10 cellular contexts compared by ENCODE assay signal in genomic region chr19:35006342-35006998, GRCh38. TPM values are rescaled to one million over a fixed set of nuclear protein-coding genes. Genes with fewer than 3 reads are reported as not detected.
DNase-seq lines count a peak whose midpoint lies in the region; ATAC-seq and TF ChIP-seq lines count a peak whose summit lies in the region.
"Had no signal": no experiment of that assay in that cellular context is flagged by ENCODE, and none has a peak within 500 bp of the region (broad histone marks: within the 10 kb centered on the region; RNA-seq: fewer than 3 reads in every experiment).

No MANE protein-coding gene starts in this region.

- no peak overlapping the region for H3K27ac ChIP-seq in CD4-positive, alpha-beta T cell (ENCODE audit: low read depth, low read length)
- H3K27ac ChIP-seq: SJSA1 had no signal

- H3K4me3 ChIP-seq in cardiac fibroblast (replicated peaks in 1 of 2; ENCODE audit: low read depth in 2 of 2, low read length in 2 of 2): no peak overlapping the region
- H3K4me3 ChIP-seq: SJSA1 had no signal

- H3K36me3 Mint-ChIP-seq in CD4-positive, alpha-beta T cell (ENCODE audit: low read depth): peaks cover 72% of the 10 kb centered on the region
- H3K36me3 Mint-ChIP-seq in naive thymus-derived CD8-positive, alpha-beta T cell: peaks cover 0 to 75% (median 19%) of the 10 kb centered on the region in 3 donors

- no peak for ATAC-seq in CD4-positive, alpha-beta T cell (ENCODE audit: poor library complexity)
- no peak for ATAC-seq in naive thymus-derived CD8-positive, alpha-beta T cell
- ATAC-seq in HG02623 (IDR thresholded peaks at IDR 0.05; ENCODE audit: unreplicated experiment): no peak
- no peak for ATAC-seq in HG03097 (IDR thresholded peaks at IDR 0.05; ENCODE audit: low FRiP score, unreplicated experiment)

- no peak for DNase-seq in CD4-positive, alpha-beta T cell
- DNase-seq in HT1080 (ENCODE audit: low read depth) (peak; percentile 67), cardiac fibroblast (ENCODE audit: low read depth in 2 of 2) (peak; percentile 81 to 90), DMS114 treated with DMSO at 0.1 percent for 48 hours (lab: John Stamatoyannopoulos, UW; ENCODE audit: unreplicated experiment) (no peak), GM20000 (ENCODE audit: low spot score) (no peak)
- DNase-seq in naive thymus-derived CD8-positive, alpha-beta T cell: no peak
- DNase-seq: amygdala had no signal

- no peaks in the 10 kb centered on the region for H3K27me3 Mint-ChIP-seq in CD4-positive, alpha-beta T cell
- no peaks in the 10 kb centered on the region for H3K27me3 Mint-ChIP-seq in naive thymus-derived CD8-positive, alpha-beta T cell

- intact Hi-C loops in CD4-positive, alpha-beta T cell (cut with DNase I, micrococcal nuclease): loop anchor here in 1 of 2 experiments (10.0 kb wide), 1 partner anchor 332 kb away; the partner anchor contains the start of genes SCGB2B2 and ZNF302

- peaks cover 65% of the 10 kb centered on the region for H3K4me1 Mint-ChIP-seq in CD4-positive, alpha-beta T cell (ENCODE audit: low read depth)
- H3K4me1 Mint-ChIP-seq in naive thymus-derived CD8-positive, alpha-beta T cell: peaks cover 38 to 79% (median 70%) of the 10 kb centered on the region in 4 donors

- no peaks in the 10 kb centered on the region for H3K9me3 Mint-ChIP-seq in CD4-positive, alpha-beta T cell
- H3K9me3 Mint-ChIP-seq in naive thymus-derived CD8-positive, alpha-beta T cell: no peaks in the 10 kb centered on the region

- POLR2A ChIA-PET in CD4-positive, alpha-beta T cell (lab: Charles Lee): interaction anchor here (0.5 to 11.9 kb wide), 4 partner anchors 7 to 31 kb away, joined by 3 to 205 read pairs (median 4); partner anchors contain the start of gene GRAMD1A
- POLR2A ChIA-PET in naive thymus-derived CD8-positive, alpha-beta T cell (lab: Charles Lee): interaction anchor here (0.5 to 49.8 kb wide), 4 partner anchors 1 to 622 kb away, joined by 3 to 1459 read pairs (median 733); partner anchors contain the start of genes GRAMD1A and ZNF792

- H3K27ac Mint-ChIP-seq in CD4-positive, alpha-beta T cell: peak overlapping the region; percentile 75
- peak overlapping the region; percentile 54 to 83 (median 80) for H3K27ac Mint-ChIP-seq in naive thymus-derived CD8-positive, alpha-beta T cell

- H3K27me3 ChIP-seq in CD4-positive, alpha-beta T cell (ENCODE audit: control insufficient read depth, insufficient read depth, low read length): no peaks in the 10 kb centered on the region
- H3K27me3 ChIP-seq: SJSA1 had no signal

- H3K4me3 Mint-ChIP-seq in CD4-positive, alpha-beta T cell: peak overlapping the region; percentile 3
- H3K4me3 Mint-ChIP-seq in naive thymus-derived CD8-positive, alpha-beta T cell: peak overlapping the region in 1 of 10 donors; percentile 51

- no peak for TF ChIP-seq CTCF in CD4-positive, alpha-beta T cell (IDR thresholded peaks at IDR 0.05)
- no peak for TF ChIP-seq CTCF in cardiac fibroblast (IDR thresholded peaks at IDR 0.05; ENCODE audit: low read depth, low read length)
- no peak for TF ChIP-seq CTCF in GM20000 (IDR thresholded peaks at IDR 0.05; ENCODE audit: extremely low read depth, missing control alignments)

- CTCF ChIA-PET in CD4-positive, alpha-beta T cell (lab: Charles Lee): interaction anchor here (1.5 kb wide), 1 partner anchor 38 kb away, joined by 3 read pairs; no protein-coding TSS in a partner anchor

- H3K9me3 ChIP-seq in CD4-positive, alpha-beta T cell (ENCODE audit: control insufficient read depth, low read length): no peaks in the 10 kb centered on the region
- H3K9me3 ChIP-seq: SJSA1 had no signal

RNA-seq across cellular contexts. Expression of gene GRAMD1A, which starts 6.3 kb away (rescaled TPM):
- 100 to 1,000 TPM; 221 to 229 TPM for total RNA-seq in CD4-positive, alpha-beta T cell
- 35.1 and 63.9 TPM in 2 replicates for total RNA-seq in HT1080 (2014; rRNA removed; shearing (Covaris generic))
- polyA plus RNA-seq in HT1080 (2015; cell fraction: cytosol; rRNA removed): 63.8 and 64.4 TPM in 2 replicates
- polyA plus RNA-seq in HT1080 (2015; cell fraction: nucleus; rRNA removed): 85.1 and 95.0 TPM in 2 replicates
- 100 to 1,000 TPM; 317 to 335 TPM for total RNA-seq in naive thymus-derived CD8-positive, alpha-beta T cell
- polyA plus RNA-seq in naive thymus-derived CD8-positive, alpha-beta T cell: 10 to 100 TPM; 29.5 to 77.0 (median 42.0) TPM

RNA-seq across cellular contexts. Expression of gene SCN1B, which starts 23.8 kb away (rescaled TPM):
- total RNA-seq in CD4-positive, alpha-beta T cell: 1 to 10 TPM; 1.4 to 2.3 TPM
- total RNA-seq in HT1080 (2014; rRNA removed; shearing (Covaris generic)): 9.3 and 13.5 TPM in 2 replicates
- polyA plus RNA-seq in HT1080 (2015; cell fraction: cytosol; rRNA removed): 9.8 and 11.4 TPM in 2 replicates
- 6.9 and 9.7 TPM in 2 replicates for polyA plus RNA-seq in HT1080 (2015; cell fraction: nucleus; rRNA removed)
- 1 to 10 TPM; 1.6 to 2.1 TPM for total RNA-seq in naive thymus-derived CD8-positive, alpha-beta T cell
- under 1 TPM in 2 of 3 donors, not detected in 1; 0.27 to 0.28 TPM for polyA plus RNA-seq in naive thymus-derived CD8-positive, alpha-beta T cell

RNA-seq across cellular contexts. Expression of gene HPN, which starts 35.1 kb away (rescaled TPM):
- not detected for total RNA-seq in CD4-positive, alpha-beta T cell
- not detected in 2 replicates for total RNA-seq in HT1080 (2014; rRNA removed; shearing (Covaris generic))
- not detected in 2 replicates for polyA plus RNA-seq in HT1080 (2015; cell fraction: cytosol; rRNA removed)
- polyA plus RNA-seq in HT1080 (2015; cell fraction: nucleus; rRNA removed): not detected in 2 replicates
- total RNA-seq in naive thymus-derived CD8-positive, alpha-beta T cell: under 1 TPM in 1 of 2 experiments, not detected in 1; 0.16 TPM
- under 1 TPM in 1 of 3 donors, not detected in 2; 0.16 TPM for polyA plus RNA-seq in naive thymus-derived CD8-positive, alpha-beta T cell
- total RNA-seq: SJSA1 had no signal

RNA-seq across cellular contexts. Expression of gene ZNF792, which starts 42.4 kb away (rescaled TPM):
- total RNA-seq in CD4-positive, alpha-beta T cell: 1 to 10 TPM; 6.8 to 8.9 TPM
- total RNA-seq in HT1080 (2014; rRNA removed; shearing (Covaris generic)): 1.2 and 1.8 TPM in 2 replicates
- 0.30 and 0.87 TPM in 2 replicates for polyA plus RNA-seq in HT1080 (2015; cell fraction: cytosol; rRNA removed)
- 0.39 and 0.52 TPM in 2 replicates for polyA plus RNA-seq in HT1080 (2015; cell fraction: nucleus; rRNA removed)
- total RNA-seq in naive thymus-derived CD8-positive, alpha-beta T cell: 10 to 100 TPM; 34.4 to 35.5 TPM
- 10 to 100 TPM in 2 of 3 donors, 1 to 10 TPM in 1; 9.7 to 18.7 (median 16.0) TPM for polyA plus RNA-seq in naive thymus-derived CD8-positive, alpha-beta T cell

Comparison
In these comparisons a context has a peak if more than half of its experiments do, and no peak if none do; other contexts are left out.
1. DNase-seq: peak in HT1080 (single experiment) and cardiac fibroblast (2 of 2); none in CD4-positive, alpha-beta T cell (0 of 10), naive thymus-derived CD8-positive, alpha-beta T cell (0 of 10), DMS114 treated with DMSO at 0.1 percent for 48 hours (single experiment) and GM20000 (single experiment).